In the genomic region with DNA sequence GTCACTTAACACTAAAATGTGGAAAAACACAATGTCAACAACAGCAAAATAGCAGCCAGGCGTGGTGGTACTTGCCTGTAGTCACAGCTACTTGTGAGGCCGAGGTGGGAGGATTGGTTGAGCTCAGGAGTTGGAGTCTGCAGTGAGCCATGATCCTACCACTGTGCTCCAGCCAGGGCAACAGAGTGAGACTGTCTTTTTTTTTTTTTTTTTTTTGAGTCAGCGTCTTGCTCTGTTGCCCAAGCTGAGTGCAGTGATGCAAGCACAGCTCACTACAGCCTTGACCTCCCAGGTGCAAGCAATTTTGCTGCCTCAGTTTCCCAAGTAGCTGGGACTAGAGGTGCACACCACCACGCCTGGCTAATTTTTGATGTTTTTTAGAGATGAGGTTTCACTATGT, we compare ENCODE assay signal across 16 cellular contexts. TPM values are rescaled to one million over a fixed set of nuclear protein-coding genes. Genes with fewer than 3 reads are reported as not detected.
A peak's percentile ranks its signal among the peaks of the same experiment; 100 is the strongest.
DNase-seq lines count a peak whose midpoint lies in the region; ATAC-seq and TF ChIP-seq lines count a peak whose summit lies in the region.
"Had no signal": no experiment of that assay in that cellular context is flagged by ENCODE, and none has a peak within 500 bp of the region (broad histone marks: within the 10 kb centered on the region; RNA-seq: fewer than 3 reads in every experiment).

No MANE protein-coding gene starts in this region.

- H3K27ac ChIP-seq in vagina (peak overlapping the region; percentile 45), upper lobe of left lung (no peak overlapping the region)

- ATAC-seq in natural killer cell treated with Interleukin-12 subunit alpha and Interleukin-12 subunit beta and Interleukin-15 and Interleukin-18, amount 100 ng/mL, for 72 hours: no peak
- ATAC-seq in natural killer cell (no peak), upper lobe of left lung (ENCODE audit: low FRiP score in 2 of 2) (no peak)
- ATAC-seq: WTC11 had no signal

- peaks cover 8% of the 10 kb centered on the region for H3K36me3 Mint-ChIP-seq in natural killer cell treated with Interleukin-12 subunit alpha and Interleukin-12 subunit beta and Interleukin-15 and Interleukin-18, amount 100 ng/mL, for 72 hours
- H3K36me3 Mint-ChIP-seq in natural killer cell: peaks cover 4% of the 10 kb centered on the region
- H3K36me3 Mint-ChIP-seq in activated naive CD8-positive, alpha-beta T cell treated with anti-CD3 and anti-CD28 coated beads for 36 hours: peaks cover 19% of the 10 kb centered on the region

- no peaks in the 10 kb centered on the region for H3K27me3 Mint-ChIP-seq in natural killer cell treated with Interleukin-12 subunit alpha and Interleukin-12 subunit beta and Interleukin-15 and Interleukin-18, amount 100 ng/mL, for 72 hours
- H3K27me3 Mint-ChIP-seq in natural killer cell (ENCODE audit: low read depth in 2 of 2): no peaks in the 10 kb centered on the region
- H3K27me3 Mint-ChIP-seq in activated naive CD8-positive, alpha-beta T cell treated with anti-CD3 and anti-CD28 coated beads for 36 hours: no peaks in the 10 kb centered on the region

- H3K4me1 ChIP-seq in vagina: peaks cover 10% of the 10 kb centered on the region
- H3K4me1 ChIP-seq in upper lobe of left lung: peaks cover 6 to 19% (median 16%) of the 10 kb centered on the region in 4 donors

- TF ChIP-seq EP300 in upper lobe of left lung (IDR thresholded peaks at IDR 0.05): no peak

- H3K27ac Mint-ChIP-seq in natural killer cell treated with Interleukin-12 subunit alpha and Interleukin-12 subunit beta and Interleukin-15 and Interleukin-18, amount 100 ng/mL, for 72 hours: peak overlapping the region; percentile 28 to 70
- H3K27ac Mint-ChIP-seq in natural killer cell: peak overlapping the region in 1 of 2 donors; percentile 49
- H3K27ac Mint-ChIP-seq in activated naive CD8-positive, alpha-beta T cell treated with anti-CD3 and anti-CD28 coated beads for 36 hours: no peak overlapping the region
- H3K27ac Mint-ChIP-seq: WTC11 had no signal

- no peaks in the 10 kb centered on the region for H3K9me3 Mint-ChIP-seq in natural killer cell treated with Interleukin-12 subunit alpha and Interleukin-12 subunit beta and Interleukin-15 and Interleukin-18, amount 100 ng/mL, for 72 hours
- H3K9me3 Mint-ChIP-seq in natural killer cell: no peaks in the 10 kb centered on the region
- H3K9me3 Mint-ChIP-seq in activated naive CD8-positive, alpha-beta T cell treated with anti-CD3 and anti-CD28 coated beads for 36 hours: peaks cover 3% of the 10 kb centered on the region
- H3K9me3 Mint-ChIP-seq: WTC11 had no signal

- 86% methylated on average over 4 of the region's 4 CpGs for WGBS in upper lobe of left lung, 2 donors

- no peaks in the 10 kb centered on the region for H3K27me3 ChIP-seq in vagina
- H3K27me3 ChIP-seq in upper lobe of left lung: no peaks in the 10 kb centered on the region
- H3K27me3 ChIP-seq: heart left ventricle, Peyer's patch had no signal

- H3K9me3 ChIP-seq in vagina: no peaks in the 10 kb centered on the region
- no peaks in the 10 kb centered on the region for H3K9me3 ChIP-seq in upper lobe of left lung
- H3K9me3 ChIP-seq: heart left ventricle, Peyer's patch had no signal

- peaks cover 32 to 46% of the 10 kb centered on the region in 2 donors for H3K4me1 Mint-ChIP-seq in natural killer cell treated with Interleukin-12 subunit alpha and Interleukin-12 subunit beta and Interleukin-15 and Interleukin-18, amount 100 ng/mL, for 72 hours (ENCODE audit: low read depth in 2 of 2)
- H3K4me1 Mint-ChIP-seq in natural killer cell: peaks cover 38 to 41% of the 10 kb centered on the region in 2 donors
- H3K4me1 Mint-ChIP-seq in activated naive CD8-positive, alpha-beta T cell treated with anti-CD3 and anti-CD28 coated beads for 36 hours: peaks cover 26% of the 10 kb centered on the region

- peak overlapping the region; percentile 30 for H3K4me3 Mint-ChIP-seq in natural killer cell treated with Interleukin-12 subunit alpha and Interleukin-12 subunit beta and Interleukin-15 and Interleukin-18, amount 100 ng/mL, for 72 hours
- no peak overlapping the region for H3K4me3 Mint-ChIP-seq in natural killer cell
- no peak overlapping the region for H3K4me3 Mint-ChIP-seq in activated naive CD8-positive, alpha-beta T cell treated with anti-CD3 and anti-CD28 coated beads for 36 hours
- H3K4me3 Mint-ChIP-seq: WTC11 had no signal

- TF ChIP-seq POLR2A in vagina (IDR thresholded peaks at IDR 0.05) (no peak), upper lobe of left lung (IDR thresholded peaks at IDR 0.05) (no peak)

- H3K36me3 ChIP-seq in vagina: peaks cover 6 to 26% of the 10 kb centered on the region in 2 donors
- peaks cover 10 to 54% (median 27%) of the 10 kb centered on the region in 4 donors for H3K36me3 ChIP-seq in upper lobe of left lung

- intact Hi-C loops in natural killer cell (cut with micrococcal nuclease): no loop called here
- intact Hi-C loops in vagina (cut with DNase I): no loop called here

- no peak overlapping the region for H3K4me3 ChIP-seq in fibroblast of mammary gland (ENCODE audit: control insufficient read depth, low read depth, low read length)
- no peak overlapping the region for H3K4me3 ChIP-seq in vagina
- H3K4me3 ChIP-seq in upper lobe of left lung: no peak overlapping the region
- H3K4me3 ChIP-seq: heart left ventricle, Peyer's patch had no signal

- TF ChIP-seq CTCF in natural killer cell (IDR thresholded peaks at IDR 0.05) (no peak), fibroblast of mammary gland (conservative IDR thresholded peaks at IDR 0.05; ENCODE audit: control insufficient read depth, insufficient read depth, low read depth, low read length) (no peak), vagina (IDR thresholded peaks at IDR 0.05) (no peak), upper lobe of left lung (IDR thresholded peaks at IDR 0.05) (no peak)

- no peak for DNase-seq in natural killer cell treated with Interleukin-12 subunit alpha and Interleukin-12 subunit beta and Interleukin-15 and Interleukin-18, amount 100 ng/mL, for 72 hours (ENCODE audit: low spot score)
- no peak for DNase-seq in natural killer cell
- peak; percentile 69 for DNase-seq in NCI-H460 (ENCODE audit: extremely low read depth, low read depth)
- DNase-seq in fibroblast of mammary gland (ENCODE audit: low read depth): peak; percentile 21
- DNase-seq in vagina (ENCODE audit: extremely low spot score in 2 of 2): no peak
- no peak for DNase-seq in activated naive CD8-positive, alpha-beta T cell treated with anti-CD3 and anti-CD28 coated beads for 36 hours
- DNase-seq in NCI-H524 (lab: John Stamatoyannopoulos, UW): no peak
- DNase-seq in upper lobe of left lung: no peak
- DNase-seq: activated gamma-delta T cell, heart left ventricle, midbrain, NCI-H1092, NCI-H82, Peyer's patch, retina had no signal

RNA-seq across cellular contexts. Expression of a gene that starts 6.1 kb away (rescaled TPM):
- total RNA-seq in natural killer cell treated with Interleukin-12 subunit alpha and Interleukin-12 subunit beta and Interleukin-15 and Interleukin-18, amount 100 ng/mL, for 72 hours: 10 to 100 TPM; 10.4 to 14.8 TPM
- total RNA-seq in natural killer cell (10 to 100 TPM; 29.3 to 33.0 (median 31.7) TPM), vagina (20.6 TPM), upper lobe of left lung (10 to 100 TPM in 5 of 6 donors, 1 to 10 TPM in 1; 6.1 to 38.8 (median 13.5) TPM)
- total RNA-seq in NCI-H460 (2014; rRNA removed; shearing (Covaris generic)): 8.7 and 10.3 TPM in 2 replicates
- 35.8 and 40.5 TPM in 2 replicates for polyA plus RNA-seq in NCI-H460 (2014; cell fraction: nucleus; rRNA removed)
- 1 to 10 TPM; 3.5 to 4.3 TPM for total RNA-seq in activated naive CD8-positive, alpha-beta T cell treated with anti-CD3 and anti-CD28 coated beads for 36 hours

Comparison
In these comparisons a context has a peak if more than half of its experiments do, and no peak if none do; other contexts are left out.
1. DNase-seq: peak in NCI-H460 (single experiment) and fibroblast of mammary gland (single experiment); none in natural killer cell treated with Interleukin-12 subunit alpha and Interleukin-12 subunit beta and Interleukin-15 and Interleukin-18, amount 100 ng/mL, for 72 hours (single experiment), natural killer cell (single experiment), vagina (0 of 2), activated naive CD8-positive, alpha-beta T cell treated with anti-CD3 and anti-CD28 coated beads for 36 hours (single experiment), NCI-H524 (0 of 2) and upper lobe of left lung (0 of 2).